In the genomic region with DNA sequence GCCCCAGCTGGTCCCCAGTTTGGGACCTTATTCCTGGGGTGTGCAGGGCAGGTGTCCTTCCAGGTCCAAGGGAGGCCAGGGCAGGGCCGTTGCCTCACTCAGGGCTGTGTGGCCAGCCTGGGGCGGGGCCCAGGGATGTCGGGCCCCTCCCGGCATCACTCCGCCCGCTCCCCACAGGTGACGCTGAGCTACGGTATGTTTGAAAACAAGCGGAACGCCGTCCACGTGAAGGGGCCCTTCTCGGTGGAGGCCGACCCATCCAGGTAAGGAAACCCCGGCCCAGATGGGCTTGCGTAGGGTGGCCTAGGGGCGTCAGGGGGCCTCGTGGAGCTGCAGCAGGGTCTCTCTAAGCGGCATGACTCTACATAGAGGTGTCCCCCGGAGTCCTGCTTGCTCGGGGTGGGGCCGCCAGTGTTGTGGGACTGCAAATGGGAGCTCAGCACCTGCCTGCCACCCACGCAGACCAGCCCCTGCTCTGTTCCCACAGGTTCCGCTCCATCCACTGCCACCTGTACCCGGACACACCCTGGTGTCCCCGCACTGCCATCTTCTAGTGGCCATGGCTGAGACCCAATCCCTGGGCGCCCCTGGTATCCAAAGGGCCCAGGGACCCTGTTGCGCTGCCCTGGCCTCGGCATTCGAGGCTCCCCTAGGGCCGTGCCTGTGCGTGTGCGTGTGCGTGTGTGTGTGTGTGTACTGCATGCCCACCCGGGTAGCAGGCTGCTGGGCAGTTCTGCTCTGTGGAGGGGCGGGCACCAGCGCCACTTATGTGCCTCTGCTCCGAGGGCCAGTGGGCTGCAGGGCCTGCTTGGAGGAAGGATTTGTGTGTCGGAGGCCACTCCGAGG, we compare ENCODE assay signal across 1 cellular context.
A peak's percentile ranks its signal among the peaks of the same experiment; 100 is the strongest.
TF ChIP-seq lines count a peak whose summit lies in the region.

No MANE protein-coding gene starts in this region.

TF ChIP-seq in K562, 482 proteins besides CTCF, POLR2A, EP300 and RAD21:
- TF ChIP-seq, protein P1, sequence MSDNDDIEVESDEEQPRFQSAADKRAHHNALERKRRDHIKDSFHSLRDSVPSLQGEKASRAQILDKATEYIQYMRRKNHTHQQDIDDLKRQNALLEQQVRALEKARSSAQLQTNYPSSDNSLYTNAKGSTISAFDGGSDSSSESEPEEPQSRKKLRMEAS (CRISPR knock-in tag; IDR thresholded peaks at IDR 0.05): 0 out of 2 replicates have a peak, but pooled peaks have one; percentile 17
- TF ChIP-seq ZNF282 (CRISPR knock-in tag; IDR thresholded peaks at IDR 0.05): no peak
- TF ChIP-seq GATAD2B (IDR thresholded peaks at IDR 0.05; ENCODE audit: borderline replicate concordance): no peak
- TF ChIP-seq EGR1 (conservative IDR thresholded peaks at IDR 0.05): 0 out of 2 replicates have a peak, but pooled peaks have one; percentile 21
- TF ChIP-seq, protein P2, sequence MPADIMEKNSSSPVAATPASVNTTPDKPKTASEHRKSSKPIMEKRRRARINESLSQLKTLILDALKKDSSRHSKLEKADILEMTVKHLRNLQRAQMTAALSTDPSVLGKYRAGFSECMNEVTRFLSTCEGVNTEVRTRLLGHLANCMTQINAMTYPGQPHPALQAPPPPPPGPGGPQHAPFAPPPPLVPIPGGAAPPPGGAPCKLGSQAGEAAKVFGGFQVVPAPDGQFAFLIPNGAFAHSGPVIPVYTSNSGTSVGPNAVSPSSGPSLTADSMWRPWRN (IDR thresholded peaks at IDR 0.05; ENCODE audit: low read depth): no peak
